ENCODE assay signal across 1 cellular context in the genomic region with DNA sequence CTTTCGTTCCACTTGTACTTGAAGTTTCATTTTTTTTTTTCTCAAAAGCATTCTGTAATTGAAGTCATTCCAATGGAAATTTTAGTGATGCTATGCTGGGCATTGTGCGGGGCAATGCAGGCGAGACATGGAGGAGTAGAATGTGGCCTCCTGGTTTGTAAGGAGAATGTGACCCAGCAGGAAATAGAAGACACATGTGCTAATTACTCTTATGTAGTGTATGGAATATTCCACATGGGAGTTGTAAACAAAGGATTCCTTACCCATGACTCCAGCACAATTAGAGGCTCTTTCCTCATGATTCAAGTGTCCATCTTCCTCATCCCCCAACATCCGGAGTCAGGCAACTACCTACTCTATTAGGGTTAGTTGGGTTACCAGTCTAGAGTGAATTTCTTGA.
TF ChIP-seq lines count a peak whose summit lies in the region.

No MANE protein-coding gene starts in this region.

TF ChIP-seq in WTC11, 78 proteins besides CTCF, POLR2A, EP300 and RAD21 (continued from another document):
- TF ChIP-seq ZBTB43 (CRISPR knock-in tag; IDR thresholded peaks at IDR 0.05) = no peak
- no peak for TF ChIP-seq OVOL2 (CRISPR knock-in tag; IDR thresholded peaks at IDR 0.05; ENCODE audit: borderline replicate concordance)
- TF ChIP-seq PREB (CRISPR knock-in tag; IDR thresholded peaks at IDR 0.05; ENCODE audit: borderline replicate concordance) = no peak
- TF ChIP-seq NR1H2 (CRISPR knock-in tag; IDR thresholded peaks at IDR 0.05) = no peak
- no peak for TF ChIP-seq CBFB (CRISPR knock-in tag; IDR thresholded peaks at IDR 0.05; ENCODE audit: low read depth)
